9 cellular contexts compared by ENCODE assay signal in the genomic region with DNA sequence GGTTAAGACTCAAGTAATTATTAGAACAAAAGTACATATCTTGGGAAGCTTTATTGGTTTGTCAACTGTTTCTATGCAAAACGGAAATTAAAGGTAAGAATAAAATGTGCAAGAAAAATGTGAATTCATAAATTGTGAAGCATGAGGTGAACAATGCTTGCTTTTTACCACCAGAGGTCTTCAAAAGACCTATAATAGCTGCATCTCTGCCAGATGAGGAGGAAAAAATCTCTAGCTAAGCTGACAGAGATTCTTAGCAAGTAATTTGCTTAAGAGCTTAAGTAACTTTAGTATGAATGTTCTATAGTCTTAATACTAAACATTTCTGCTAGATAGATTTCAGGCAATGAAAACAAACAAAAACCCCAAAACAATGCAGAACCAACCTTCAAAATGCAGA. TPM values are rescaled to one million over a fixed set of nuclear protein-coding genes. Genes with fewer than 3 reads are reported as not detected.
A peak's percentile ranks its signal among the peaks of the same experiment; 100 is the strongest.
DNase-seq lines count a peak whose midpoint lies in the region; TF ChIP-seq lines count a peak whose summit lies in the region.
"Had no signal": no experiment of that assay in that cellular context is flagged by ENCODE, and none has a peak within 500 bp of the region (broad histone marks: within the 10 kb centered on the region; RNA-seq: fewer than 3 reads in every experiment).

No MANE protein-coding gene starts in this region.

- H4K91ac ChIP-seq in H9 (ENCODE audit: insufficient read length, low read depth, low read length): no peak overlapping the region

- H3K4me1 ChIP-seq in H9 (ENCODE audit: insufficient read depth, low read length) (no peaks in the 10 kb centered on the region; the same call in 1 of the 2 replicates), OCI-LY7 (ENCODE audit: insufficient read depth, low read length, poor library complexity, severe bottlenecking) (no peaks in the 10 kb centered on the region)

- no peaks in the 10 kb centered on the region for H3K4me1 Mint-ChIP-seq in H9

- no peak overlapping the region for H4K8ac ChIP-seq in H9 (replicated peaks; ENCODE audit: insufficient read length, low read depth, low read length)

- H2AFZ ChIP-seq in H9 (ENCODE audit: low read length): no peak overlapping the region
- H2AFZ ChIP-seq in OCI-LY7 (ENCODE audit: low read length): no peak overlapping the region

- POLR2A ChIA-PET in OCI-LY7 (lab: Charles Lee): interaction anchor here (0.9 to 1.1 kb wide), 2 partner anchors 9 to 11 kb away, joined by 4 read pairs; no protein-coding TSS in a partner anchor

- H3K36me3 ChIP-seq in OCI-LY7 (ENCODE audit: insufficient read depth, low read length) (no peaks in the 10 kb centered on the region), kidney epithelial cell (ENCODE audit: control insufficient read depth, insufficient read depth, low read length) (no peaks in the 10 kb centered on the region)

- H3K9ac ChIP-seq in H9 (ENCODE audit: extremely low read depth, insufficient read length, low read length): no peak overlapping the region

- intact Hi-C loops in OCI-LY7 (cut with micrococcal nuclease; ENCODE audit: unreplicated experiment): no loop called here

- CTCF ChIA-PET in OCI-LY7 (lab: Charles Lee; ENCODE audit: unreplicated experiment): no interaction called here

- no peaks in the 10 kb centered on the region for H3K27me3 ChIP-seq in H9 (ENCODE audit: insufficient read depth, low read length)
- H3K27me3 ChIP-seq in kidney epithelial cell (ENCODE audit: control insufficient read depth, insufficient read depth, low read length): no peaks in the 10 kb centered on the region

- H4K20me1 ChIP-seq in H9 (ENCODE audit: control insufficient read depth, insufficient read depth, insufficient read length) (no peaks in the 10 kb centered on the region), OCI-LY7 (ENCODE audit: insufficient read depth, low read length) (no peaks in the 10 kb centered on the region)

- H3K79me1 ChIP-seq in H9 (ENCODE audit: insufficient read depth, low read depth, low read length, poor library complexity, severe bottlenecking): no peaks in the 10 kb centered on the region

- no peak overlapping the region for H3K23ac ChIP-seq in H9 (ENCODE audit: insufficient read length, low read depth, low read length)

- no peaks in the 10 kb centered on the region for H3K27me3 Mint-ChIP-seq in H9 (ENCODE audit: low read depth)

- no peak overlapping the region for H2BK12ac ChIP-seq in H9 (ENCODE audit: insufficient read length, low read depth, low read length)

- no peak overlapping the region for H2BK120ac ChIP-seq in H9 (ENCODE audit: low read depth, low read length, poor library complexity, severe bottlenecking)

- no peak overlapping the region for H2AK5ac ChIP-seq in H9 (ENCODE audit: insufficient read length, low read length)

- no peak overlapping the region for H3K27ac ChIP-seq in H9 (ENCODE audit: insufficient read length, low read depth, low read length)
- no peak overlapping the region for H3K27ac ChIP-seq in OCI-LY7 (ENCODE audit: low read depth, low read length, poor library complexity, severe bottlenecking)

- H3K4me2 ChIP-seq in H9 (ENCODE audit: insufficient read depth, insufficient read length, low read length): no peak overlapping the region
- no peak overlapping the region for H3K4me2 ChIP-seq in OCI-LY7 (ENCODE audit: low read length)

- no peaks in the 10 kb centered on the region for H3K23me2 ChIP-seq in H9 (ENCODE audit: insufficient read length, low read depth, low read length, poor library complexity, severe bottlenecking)

- no peak overlapping the region for H2BK20ac ChIP-seq in H9 (ENCODE audit: low read depth, low read length, poor library complexity, severe bottlenecking)

- BruUV-seq in OCI-LY7 (replicated peaks; lab: Mats Ljungman, UMichigan): no TSS peak

- no peak overlapping the region for H3K56ac ChIP-seq in H9 (ENCODE audit: insufficient read length, low read depth, low read length)

- no peak overlapping the region for H3K27ac Mint-ChIP-seq in H9

- no peaks in the 10 kb centered on the region for H3K9me2 ChIP-seq in OCI-LY7 (ENCODE audit: insufficient read depth, low read length)

- no peak overlapping the region for H3T11ph ChIP-seq in H9 (ENCODE audit: low read length)

- H3K18ac ChIP-seq in H9 (ENCODE audit: insufficient read length, low read depth, low read length): no peak overlapping the region

- H3K9me3 Mint-ChIP-seq in H9: no peaks in the 10 kb centered on the region

- H3K9me3 ChIP-seq in H9 (ENCODE audit: control insufficient read depth, low read depth, low read length) (no peaks in the 10 kb centered on the region), OCI-LY7 (ENCODE audit: low read length) (no peaks in the 10 kb centered on the region)

- TF ChIP-seq CTCF in GM12872 (IDR thresholded peaks at IDR 0.05; ENCODE audit: insufficient read depth, low read depth, low read length): peak; percentile 37; the same call in 2 of the 3 replicates
- TF ChIP-seq CTCF in H9 (conservative IDR thresholded peaks at IDR 0.05): peak; percentile 50
- TF ChIP-seq CTCF in OCI-LY7 (conservative IDR thresholded peaks at IDR 0.05; ENCODE audit: low read length): peak; percentile 65
- TF ChIP-seq CTCF in kidney epithelial cell (IDR thresholded peaks at IDR 0.05; ENCODE audit: insufficient read depth, low read length, poor library complexity, severe bottlenecking): peak; percentile 56

- H2BK15ac ChIP-seq in H9 (ENCODE audit: low read depth, low read length): no peak overlapping the region

- no peak overlapping the region for H3K4ac ChIP-seq in H9 (ENCODE audit: low read depth, low read length)

- H3K79me2 ChIP-seq in H9 (ENCODE audit: insufficient read depth, low read length): no peaks in the 10 kb centered on the region
- no peaks in the 10 kb centered on the region for H3K79me2 ChIP-seq in OCI-LY7 (ENCODE audit: insufficient read depth, low read depth, low read length)

- WGBS in H9 (ENCODE audit: extremely low coverage, insufficient read length, low lambda C conversion rate): no CpG with 5 or more reads among the region's 1 CpG

- no peak overlapping the region for H4K5ac ChIP-seq in H9 (ENCODE audit: insufficient read length, low read depth, low read length)

- H3K4me3 Mint-ChIP-seq in H9: no peak overlapping the region

- no peak overlapping the region for H3K4me3 ChIP-seq in OCI-LY7 (ENCODE audit: low read depth, low read length, poor library complexity, severe bottlenecking)
- H3K4me3 ChIP-seq in kidney epithelial cell (ENCODE audit: low read depth, low read length): no peak overlapping the region

- no peak overlapping the region for H3K14ac ChIP-seq in H9 (ENCODE audit: insufficient read depth, low read length)

- no peak for DNase-seq in H9
- peak; percentile 5 for DNase-seq in OCI-LY7 (ENCODE audit: low spot score)
- DNase-seq in kidney epithelial cell (ENCODE audit: low read depth): peak; percentile 10
- DNase-seq in SKM-1 treated with dmso at 0.1 percent for 144 hours (lab: John Stamatoyannopoulos, UW; ENCODE audit: unreplicated experiment): no peak
- DNase-seq in LoVo (ENCODE audit: low spot score): no peak
- no peak for DNase-seq in ureter (ENCODE audit: low spot score)
- no peak for DNase-seq in NCI-H226
- DNase-seq: activated CD4-positive, alpha-beta T cell treated with anti-CD3 and anti-CD28 coated beads, Interleukin-2, amount 50 U/mL, for 1 hour had no signal

- no peaks in the 10 kb centered on the region for H3K36me3 Mint-ChIP-seq in H9 (ENCODE audit: insufficient read depth in 1 of 3, low read depth in 3 of 3)

- H2BK5ac ChIP-seq in H9 (ENCODE audit: insufficient read length, low read length): no peak overlapping the region

RNA-seq across cellular contexts. Expression of a gene that starts 54.1 kb away (rescaled TPM):
- total RNA-seq in H9 (2021) (76.3 and 78.0 TPM in 2 replicates), OCI-LY7 (2022) (63.0 and 64.3 TPM in 2 replicates), kidney epithelial cell (131 and 136 TPM in 2 replicates), ureter (52.7 TPM)
- total RNA-seq in OCI-LY7 (2014; rRNA removed; shearing (Covaris generic)): 61.5 and 85.8 TPM in 2 replicates

Comparison
In these comparisons a context has a peak if more than half of its experiments do, and no peak if none do; other contexts are left out.
1. DNase-seq: peak in OCI-LY7 (single experiment) and kidney epithelial cell (single experiment); none in H9 (single experiment), SKM-1 treated with dmso at 0.1 percent for 144 hours (single experiment), LoVo (single experiment), ureter (single experiment) and NCI-H226 (single experiment).
2. Peak in every context shown above with its lines, with median percentiles within 50 percentile points of each other: CTCF ChIP-seq.